ENCODE assay signal across 8 cellular contexts in genomic region chr17:80147035-80147939, GRCh38. TPM values are rescaled to one million over a fixed set of nuclear protein-coding genes. Genes with fewer than 3 reads are reported as not detected.
DNase-seq lines count a peak whose midpoint lies in the region; ATAC-seq and TF ChIP-seq lines count a peak whose summit lies in the region.

TSS of gene EIF4A3 (minus strand) at chr17:80147128. CDS start at chr17:80146961, 167 bp downstream.

- H3K27me3 Mint-ChIP-seq in activated T-helper 1 cell treated with anti-CD3 and anti-CD28 coated beads, Interleukin-12 subunit alpha, Interleukin-12 subunit beta, Interleukin-2, Interleukin-4 antibody, amounts not matched to agents 30 ng/mL and 10 ng/mL and 1 ng/mL, durations not matched to agents 14 hours and 24 hours and 36 hours (ENCODE audit: insufficient read depth), result no peaks in the 10 kb centered on the region

- intact Hi-C loops in activated T-helper 1 cell treated with anti-CD3 and anti-CD28 coated beads, Interleukin-12 subunit alpha, Interleukin-12 subunit beta, Interleukin-2, Interleukin-4 antibody, amounts not matched to agents 30 ng/mL and 10 ng/mL and 1 ng/mL, durations not matched to agents 14 hours and 24 hours and 36 hours (cut with micrococcal nuclease), result loop anchor here (1.0 to 10.0 kb wide), 7 partner anchors 46 to 372 kb away; partner anchors contain the start of genes CBX2, CCDC40, ENDOV and GAA
- intact Hi-C loops in esophagus squamous epithelium (cut with DNase I), result no loop called here

- H3K9me3 Mint-ChIP-seq in activated T-helper 1 cell treated with anti-CD3 and anti-CD28 coated beads, Interleukin-12 subunit alpha, Interleukin-12 subunit beta, Interleukin-2, Interleukin-4 antibody, amounts not matched to agents 30 ng/mL and 10 ng/mL and 1 ng/mL, durations not matched to agents 14 hours and 24 hours and 36 hours, result peaks cover 8% of the 10 kb centered on the region

- TF ChIP-seq POLR2A in esophagus squamous epithelium (IDR thresholded peaks at IDR 0.05), result peak in 3 of 4 donors; percentile 88 to 94 (median 91)

- peak; percentile 78 for ATAC-seq in GM21825 (IDR thresholded peaks at IDR 0.05; ENCODE audit: unreplicated experiment)

- no peaks in the 10 kb centered on the region for H3K27me3 ChIP-seq in esophagus squamous epithelium

- peaks cover 39% of the 10 kb centered on the region for H3K4me1 Mint-ChIP-seq in activated T-helper 1 cell treated with anti-CD3 and anti-CD28 coated beads, Interleukin-12 subunit alpha, Interleukin-12 subunit beta, Interleukin-2, Interleukin-4 antibody, amounts not matched to agents 30 ng/mL and 10 ng/mL and 1 ng/mL, durations not matched to agents 14 hours and 24 hours and 36 hours (ENCODE audit: low read depth)

- H3K4me3 Mint-ChIP-seq in activated T-helper 1 cell treated with anti-CD3 and anti-CD28 coated beads, Interleukin-12 subunit alpha, Interleukin-12 subunit beta, Interleukin-2, Interleukin-4 antibody, amounts not matched to agents 30 ng/mL and 10 ng/mL and 1 ng/mL, durations not matched to agents 14 hours and 24 hours and 36 hours, result peak within 1 kb of the TSS; percentile 88

- DNase-seq in DMS79 treated with DMSO at 0.1 percent for 48 hours (lab: John Stamatoyannopoulos, UW) (peak; percentile 81), Kasumi-1 (lab: John Stamatoyannopoulos, UW) (peak; percentile 100), RPMI7951 (ENCODE audit: low read depth) (peak; percentile 97), esophagus squamous epithelium (lab: John Stamatoyannopoulos, UW) (peak; percentile 90), myocyte (ENCODE audit: low read depth) (peak; percentile 99)
- peak; percentile 97 for DNase-seq in activated T-helper 1 cell treated with anti-CD3 and anti-CD28 coated beads, Interleukin-12 subunit alpha, Interleukin-12 subunit beta, Interleukin-2, Interleukin-4 antibody, amounts not matched to agents 30 ng/mL and 10 ng/mL and 1 ng/mL, durations not matched to agents 14 hours and 24 hours and 36 hours (ENCODE audit: low spot score)
- peak; percentile 92 to 97 for DNase-seq in stimulated activated CD8-positive, alpha-beta memory T cell treated with anti-CD3 and anti-CD28 coated beads, Interleukin-7, amount 100 ng/mL, for 48 hours (ENCODE audit: extremely low read depth in 1 of 2, low read depth in 1 of 2)

- peaks cover 11 to 22% (median 13%) of the 10 kb centered on the region in 3 donors for H3K36me3 ChIP-seq in esophagus squamous epithelium

- TF ChIP-seq CTCF in esophagus squamous epithelium (IDR thresholded peaks at IDR 0.05), result peak in 2 of 6 experiments; percentile 13 to 26

- WGBS in esophagus squamous epithelium, 2 donors, result 0 to 3% methylated on average over 8 to 17 of the region's 97 CpGs

- H3K9me3 ChIP-seq in esophagus squamous epithelium, result no peaks in the 10 kb centered on the region

- peak within 1 kb of the TSS; percentile 67 to 97 (median 82) for H3K4me3 ChIP-seq in esophagus squamous epithelium

- H3K27ac ChIP-seq in esophagus squamous epithelium, result peak within 1 kb of the TSS; percentile 95 to 99 (median 96)

- peak within 1 kb of the TSS; percentile 92 for H3K27ac Mint-ChIP-seq in activated T-helper 1 cell treated with anti-CD3 and anti-CD28 coated beads, Interleukin-12 subunit alpha, Interleukin-12 subunit beta, Interleukin-2, Interleukin-4 antibody, amounts not matched to agents 30 ng/mL and 10 ng/mL and 1 ng/mL, durations not matched to agents 14 hours and 24 hours and 36 hours

- H3K4me1 ChIP-seq in esophagus squamous epithelium, result peaks cover 12 to 51% (median 27%) of the 10 kb centered on the region in 3 donors

- peaks cover 20% of the 10 kb centered on the region for H3K36me3 Mint-ChIP-seq in activated T-helper 1 cell treated with anti-CD3 and anti-CD28 coated beads, Interleukin-12 subunit alpha, Interleukin-12 subunit beta, Interleukin-2, Interleukin-4 antibody, amounts not matched to agents 30 ng/mL and 10 ng/mL and 1 ng/mL, durations not matched to agents 14 hours and 24 hours and 36 hours (ENCODE audit: low read depth)

RNA-seq across cellular contexts. Expression of gene EIF4A3, which starts in this region (rescaled TPM):
- total RNA-seq in RPMI7951 (2014; rRNA removed; shearing (Covaris generic)), result 99.4 and 104 TPM in 2 replicates
- total RNA-seq in activated T-helper 1 cell treated with anti-CD3 and anti-CD28 coated beads, Interleukin-12 subunit alpha, Interleukin-12 subunit beta, Interleukin-2, Interleukin-4 antibody, amounts not matched to agents 30 ng/mL and 10 ng/mL and 1 ng/mL, durations not matched to agents 14 hours and 24 hours and 36 hours, result 179 and 182 TPM in 2 replicates
- total RNA-seq in esophagus squamous epithelium (100 to 1,000 TPM in 2 of 4 donors, 10 to 100 TPM in 2; 69.0 to 112 (median 94.7) TPM), myocyte (77.9 and 86.1 TPM in 2 replicates)
- 68.0 TPM for polyA plus RNA-seq in myocyte (2012)

Comparison
In these comparisons a context has a peak if more than half of its experiments do, and no peak if none do; other contexts are left out.
1. Peak in every context shown above with its lines: DNase-seq, ATAC-seq, H3K4me3 ChIP-seq and H3K27ac ChIP-seq.